ENCODE assay signal across 1 cellular context in genomic region chr1:210262897-210263272, GRCh38.
TF ChIP-seq lines count a peak whose summit lies in the region.

No MANE protein-coding gene starts in this region.

TF ChIP-seq in endothelial cell of umbilical vein, 7 proteins besides CTCF, POLR2A, EP300 and RAD21 (continued from another document):
- no peak for TF ChIP-seq POLR2AphosphoS5 (IDR thresholded peaks at IDR 0.05; ENCODE audit: insufficient read depth, low read depth, low read length)
